27 cellular contexts compared by ENCODE assay signal in genomic region chr11:13111813-13112130, GRCh38.
DNase-seq lines count a peak whose midpoint lies in the region; ATAC-seq and TF ChIP-seq lines count a peak whose summit lies in the region.
"Had no signal": no experiment of that assay in that cellular context is flagged by ENCODE, and none has a peak within 500 bp of the region (broad histone marks: within the 10 kb centered on the region; RNA-seq: fewer than 3 reads in every experiment).

No MANE protein-coding gene starts in this region.

- intact Hi-C loops in OCI-LY7 (cut with micrococcal nuclease; ENCODE audit: unreplicated experiment) = no loop called here

- peak; percentile 44 for ATAC-seq in GM18520 (IDR thresholded peaks at IDR 0.05; ENCODE audit: unreplicated experiment)
- ATAC-seq in GM21529 (IDR thresholded peaks at IDR 0.05; ENCODE audit: unreplicated experiment) = peak; percentile 49
- no peak for ATAC-seq in GM18873 (IDR thresholded peaks at IDR 0.05; ENCODE audit: low FRiP score, unreplicated experiment)
- ATAC-seq in GM21360 (IDR thresholded peaks at IDR 0.05; ENCODE audit: unreplicated experiment) = no peak
- ATAC-seq: left lung; naive thymus-derived CD8-positive, alpha-beta T cell had no signal

- H3K36me3 Mint-ChIP-seq in nephron (ENCODE audit: low read depth) = no peaks in the 10 kb centered on the region
- H3K36me3 Mint-ChIP-seq: naive thymus-derived CD8-positive, alpha-beta T cell had no signal

- no peaks in the 10 kb centered on the region for H3K9me3 Mint-ChIP-seq in nephron
- H3K9me3 Mint-ChIP-seq: H9 had no signal

- H3K9me2 ChIP-seq in OCI-LY7 (ENCODE audit: insufficient read depth, low read length) = no peaks in the 10 kb centered on the region

- CTCF ChIA-PET in OCI-LY7 (lab: Charles Lee; ENCODE audit: unreplicated experiment) = no interaction called here

- H3K4me1 Mint-ChIP-seq in nephron = peaks cover 62% of the 10 kb centered on the region

- H3K27ac ChIP-seq in OCI-LY3 (ENCODE audit: low read length) = peak overlapping the region; percentile 37; the same call in 1 of the 2 replicates
- no peak overlapping the region for H3K27ac ChIP-seq in OCI-LY7 (ENCODE audit: low read depth, low read length, poor library complexity, severe bottlenecking)
- H3K27ac ChIP-seq: adrenal gland, HL-60, left lung, ovary, spleen, upper lobe of left lung, VCaP had no signal

- H3K79me2 ChIP-seq in OCI-LY3 (ENCODE audit: low read length) (no peaks in the 10 kb centered on the region), OCI-LY7 (ENCODE audit: insufficient read depth, low read depth, low read length) (no peaks in the 10 kb centered on the region)

- H3K36me3 ChIP-seq in OCI-LY3 (replicated peaks; ENCODE audit: low read depth, low read length) (peaks cover 4% of the 10 kb centered on the region), OCI-LY7 (ENCODE audit: insufficient read depth, low read length) (no peaks in the 10 kb centered on the region)
- H3K36me3 ChIP-seq: adrenal gland, left lung, ovary, spleen, upper lobe of left lung had no signal

- H3K4me3 ChIP-seq in OCI-LY3 (ENCODE audit: low read length) = peak overlapping the region; percentile 49
- H3K4me3 ChIP-seq in OCI-LY7 (ENCODE audit: low read depth, low read length, poor library complexity, severe bottlenecking) = no peak overlapping the region
- H3K4me3 ChIP-seq: adrenal gland, left lung, ovary, spleen, upper lobe of left lung had no signal

- H3K27ac Mint-ChIP-seq in nephron = peak overlapping the region in 2 of 3 experiments; percentile 32 to 46
- H3K27ac Mint-ChIP-seq: activated naive CD4-positive, alpha-beta T cell treated with anti-CD3 and anti-CD28 coated beads for 36 hours; naive thymus-derived CD8-positive, alpha-beta T cell had no signal

- DNase-seq in OCI-LY7 (ENCODE audit: low spot score) (no peak), NCI-H524 treated with DMSO at 0.1 percent for 48 hours (lab: John Stamatoyannopoulos, UW) (no peak)
- DNase-seq: activated CD4-positive, alpha-beta T cell treated with anti-CD3 and anti-CD28 coated beads for 48 hours; activated naive CD4-positive, alpha-beta T cell treated with anti-CD3 and anti-CD28 coated beads for 36 hours; activated T-cell treated with anti-CD3 and anti-CD28 coated beads, Interleukin-2, amount 50 U/mL, for 48 hours; adrenal gland; cerebellar nuclear complex; H9; left lung; midbrain; naive thymus-derived CD8-positive, alpha-beta T cell; NCI-H146; NCI-H446 treated with DMSO at 0.1 percent for 48 hours; ovary; PC-3; Right ventricle myocardium superior; spleen; upper lobe of left lung had no signal

- H3K4me2 ChIP-seq in OCI-LY3 (ENCODE audit: low read length) = peak overlapping the region; percentile 70
- no peak overlapping the region for H3K4me2 ChIP-seq in OCI-LY7 (ENCODE audit: low read length)

- no peak overlapping the region for H2AFZ ChIP-seq in OCI-LY3 (ENCODE audit: low read depth, low read length)
- no peak overlapping the region for H2AFZ ChIP-seq in OCI-LY7 (ENCODE audit: low read length)

- 0 out of 2 replicates have a peak, but pooled peaks cover 5% of the 10 kb centered on the region for H3K27me3 ChIP-seq in OCI-LY3 (ENCODE audit: low read depth, low read length)
- H3K27me3 ChIP-seq: adrenal gland, left lung, ovary, upper lobe of left lung had no signal

- no peak overlapping the region for H3K9ac ChIP-seq in OCI-LY3 (ENCODE audit: low read length)

- BruUV-seq in OCI-LY7 (replicated peaks; lab: Mats Ljungman, UMichigan) = no TSS peak

- peaks cover 5% of the 10 kb centered on the region for H3K27me3 Mint-ChIP-seq in nephron (ENCODE audit: low read depth)

- H3K4me1 ChIP-seq in OCI-LY3 (ENCODE audit: low read length) (peaks cover 29% of the 10 kb centered on the region), OCI-LY7 (ENCODE audit: insufficient read depth, low read length, poor library complexity, severe bottlenecking) (no peaks in the 10 kb centered on the region)
- H3K4me1 ChIP-seq: adrenal gland, left lung, spleen, upper lobe of left lung had no signal

- H3K4me3 Mint-ChIP-seq in nephron = no peak overlapping the region
- H3K4me3 Mint-ChIP-seq: activated naive CD4-positive, alpha-beta T cell treated with anti-CD3 and anti-CD28 coated beads for 36 hours; brain; H9; naive thymus-derived CD8-positive, alpha-beta T cell had no signal

- H4K20me1 ChIP-seq in OCI-LY3 (ENCODE audit: insufficient read depth, low read length) (no peaks in the 10 kb centered on the region), OCI-LY7 (ENCODE audit: insufficient read depth, low read length) (no peaks in the 10 kb centered on the region)

- POLR2A ChIA-PET in OCI-LY7 (lab: Charles Lee) = no interaction called here

- H3K9me3 ChIP-seq in OCI-LY3 (ENCODE audit: insufficient read depth, low read length) = no peaks in the 10 kb centered on the region
- H3K9me3 ChIP-seq in OCI-LY7 (ENCODE audit: low read length) = no peaks in the 10 kb centered on the region
- H3K9me3 ChIP-seq: adrenal gland, left lung, ovary, upper lobe of left lung had no signal

- TF ChIP-seq CTCF in OCI-LY3 (IDR thresholded peaks at IDR 0.05; ENCODE audit: low read depth, low read length) = no peak
- no peak for TF ChIP-seq CTCF in nephron (IDR thresholded peaks at IDR 0.05; ENCODE audit: unreplicated experiment in 3 of 3)
- no peak for TF ChIP-seq CTCF in OCI-LY7 (conservative IDR thresholded peaks at IDR 0.05; ENCODE audit: low read length)

Comparison
In these comparisons a context has a peak if more than half of its experiments do, and no peak if none do; other contexts are left out.
1. ATAC-seq: peak in GM18520 (single experiment) and GM21529 (single experiment); none in GM18873 (single experiment) and GM21360 (single experiment).